ENCODE assay signal across 1 cellular context in genomic region chr11:57567512-57568329, GRCh38.
TF ChIP-seq lines count a peak whose summit lies in the region.

UBE2L6 (minus strand) TSS chr11:57567672; CDS start chr11:57567611, 61 bp downstream.

TF ChIP-seq in K562, 482 proteins besides CTCF, POLR2A, EP300 and RAD21 (continued from another document and continues in another):
- no peak for TF ChIP-seq CEBPZ (IDR thresholded peaks at IDR 0.05; ENCODE audit: borderline replicate concordance, low read depth, low read length)
- TF ChIP-seq THRB (CRISPR knock-in tag; conservative IDR thresholded peaks at IDR 0.05), result no peak
- TF ChIP-seq ZNF584 (CRISPR knock-in tag; IDR thresholded peaks at IDR 0.05; ENCODE audit: low read depth), result no peak
- no peak; the same call in 1 of the 2 replicates for TF ChIP-seq CREB3L1 (IDR thresholded peaks at IDR 0.05; ENCODE audit: borderline replicate concordance, low read depth)
- TF ChIP-seq ZBTB33 (CRISPR knock-in tag; IDR thresholded peaks at IDR 0.05), result peak; percentile 73; the same call in 1 of the 2 replicates
- no peak for TF ChIP-seq BRD4 (IDR thresholded peaks at IDR 0.05)
- TF ChIP-seq MEF2A (IDR thresholded peaks at IDR 0.05; ENCODE audit: control insufficient read depth, low read depth, low read length), result no peak
- TF ChIP-seq ZBTB17 (CRISPR knock-in tag; IDR thresholded peaks at IDR 0.05), result 0 out of 2 replicates have a peak, but pooled peaks have one; percentile 45
- no peak for TF ChIP-seq NCOA4 (IDR thresholded peaks at IDR 0.05; ENCODE audit: partially characterized antibody)
- no peak for TF ChIP-seq SRSF3 (IDR thresholded peaks at IDR 0.05; ENCODE audit: insufficient read depth, low read length)
- TF ChIP-seq KLF16 (IDR thresholded peaks at IDR 0.05), result no peak
- no peak for TF ChIP-seq SETDB1 (IDR thresholded peaks at IDR 0.05; ENCODE audit: low read length)
- no peak for TF ChIP-seq SMARCC2 (IDR thresholded peaks at IDR 0.05; ENCODE audit: low read depth)
- peak; percentile 45; the same call in 1 of the 2 replicates for TF ChIP-seq TARDBP (IDR thresholded peaks at IDR 0.05)
- no peak for TF ChIP-seq ILK (tag; IDR thresholded peaks at IDR 0.05; ENCODE audit: borderline replicate concordance, low read depth)
- no peak for TF ChIP-seq PHF21A (IDR thresholded peaks at IDR 0.05; ENCODE audit: borderline replicate concordance, low read depth)
- TF ChIP-seq ZNF699 (CRISPR knock-in tag; IDR thresholded peaks at IDR 0.05; ENCODE audit: insufficient replicate concordance), result no peak
- peak; percentile 48 for TF ChIP-seq HMGN3 (IDR thresholded peaks at IDR 0.05; ENCODE audit: borderline replicate concordance, extremely low read depth, insufficient read length, low read depth, low read length)
- no peak for TF ChIP-seq ID3 (CRISPR knock-in tag; IDR thresholded peaks at IDR 0.05)
- no peak for TF ChIP-seq ID3 (tag; IDR thresholded peaks at IDR 0.05)
- peak; percentile 25; the same call in 1 of the 2 replicates for TF ChIP-seq ARID1B (IDR thresholded peaks at IDR 0.05)
- no peak for TF ChIP-seq FOXA3 (CRISPR knock-in tag; conservative IDR thresholded peaks at IDR 0.05 in 1 of 2, IDR thresholded peaks at IDR 0.05 in 1 of 2)
- TF ChIP-seq ZNF717 (CRISPR knock-in tag; IDR thresholded peaks at IDR 0.05), result no peak
- no peak for TF ChIP-seq ZNF41 (CRISPR knock-in tag; conservative IDR thresholded peaks at IDR 0.05)
- TF ChIP-seq NKRF (IDR thresholded peaks at IDR 0.05; ENCODE audit: borderline replicate concordance), result no peak
- no peak for TF ChIP-seq ZNF239 (CRISPR knock-in tag; IDR thresholded peaks at IDR 0.05)
- TF ChIP-seq CHD4 (IDR thresholded peaks at IDR 0.05; ENCODE audit: insufficient read depth, insufficient replicate concordance, low read depth, low read length, poor library complexity, severe bottlenecking), result no peak
- TF ChIP-seq RCOR1 (IDR thresholded peaks at IDR 0.05; ENCODE audit: borderline replicate concordance in 1 of 2, low read depth in 2 of 2, low read length in 2 of 2), result no peak
- no peak for TF ChIP-seq ZNF830 (CRISPR knock-in tag; IDR thresholded peaks at IDR 0.05)
- no peak for TF ChIP-seq XRCC4 (IDR thresholded peaks at IDR 0.05; ENCODE audit: extremely low read depth, insufficient read depth, insufficient read length)
- TF ChIP-seq ATF6 (CRISPR knock-in tag; IDR thresholded peaks at IDR 0.05), result no peak
- TF ChIP-seq SIN3A (IDR thresholded peaks at IDR 0.05; ENCODE audit: borderline replicate concordance in 2 of 2, control insufficient read depth in 1 of 2, low read depth in 2 of 2, low read length in 2 of 2), result peak; percentile 37 to 40; a peak in 2 of 4 replicates
- no peak for TF ChIP-seq ZNF133 (CRISPR knock-in tag; IDR thresholded peaks at IDR 0.05)
- TF ChIP-seq POLR2AphosphoS2 (IDR thresholded peaks at IDR 0.05; ENCODE audit: low read length), result no peak
- no peak for TF ChIP-seq ZNF561 (CRISPR knock-in tag; conservative IDR thresholded peaks at IDR 0.05)
- no peak for TF ChIP-seq STAT5B (CRISPR knock-in tag; IDR thresholded peaks at IDR 0.05)
- no peak for TF ChIP-seq ZBTB34 (CRISPR knock-in tag; IDR thresholded peaks at IDR 0.05)
- no peak for TF ChIP-seq ESRRB (CRISPR knock-in tag; IDR thresholded peaks at IDR 0.05; ENCODE audit: borderline replicate concordance)
- no peak for TF ChIP-seq SAFB2 (IDR thresholded peaks at IDR 0.05; ENCODE audit: borderline replicate concordance, low read depth, low read length, severe bottlenecking)
- peak in 1 of 2 experiments; percentile 31; a peak in 1 of 4 replicates for TF ChIP-seq TRIM24 (IDR thresholded peaks at IDR 0.05)
- no peak; the same call in 1 of the 2 replicates for TF ChIP-seq CREM (IDR thresholded peaks at IDR 0.05; ENCODE audit: low read depth)
- TF ChIP-seq ARNT (IDR thresholded peaks at IDR 0.05), result no peak
- no peak for TF ChIP-seq ZEB2 (IDR thresholded peaks at IDR 0.05)
- TF ChIP-seq ZNF121 (CRISPR knock-in tag; conservative IDR thresholded peaks at IDR 0.05), result no peak
- no peak for TF ChIP-seq POU5F1 (IDR thresholded peaks at IDR 0.05; ENCODE audit: borderline replicate concordance, low read depth, low read length, partially characterized antibody)
- TF ChIP-seq GABPB2 (CRISPR knock-in tag; conservative IDR thresholded peaks at IDR 0.05), result no peak
- TF ChIP-seq RBM25 (IDR thresholded peaks at IDR 0.05; ENCODE audit: low read depth, low read length, severe bottlenecking), result peak; percentile 22
- TF ChIP-seq ZKSCAN1 (IDR thresholded peaks at IDR 0.05; ENCODE audit: low read depth, low read length), result no peak; the same call in 1 of the 2 replicates
- no peak for TF ChIP-seq HLTF (IDR thresholded peaks at IDR 0.05)
- no peak for TF ChIP-seq TAF1 (IDR thresholded peaks at IDR 0.05; ENCODE audit: control insufficient read depth, extremely low read depth, insufficient read depth, low read length, severe bottlenecking)
- TF ChIP-seq PHB (CRISPR knock-in tag; IDR thresholded peaks at IDR 0.05), result no peak
- no peak for TF ChIP-seq MCM7 (IDR thresholded peaks at IDR 0.05)
- no peak for TF ChIP-seq RBM22 (IDR thresholded peaks at IDR 0.05; ENCODE audit: low read depth, low read length, poor library complexity, severe bottlenecking)
- TF ChIP-seq ZNF551 (CRISPR knock-in tag; IDR thresholded peaks at IDR 0.05), result no peak
- no peak for TF ChIP-seq TBL1XR1 (IDR thresholded peaks at IDR 0.05; ENCODE audit: low read length in 2 of 2)
